In genomic region chr9:99128133-99128406, GRCh38 we compare ENCODE assay signal across 1 cellular context.
TF ChIP-seq lines count a peak whose summit lies in the region.

No MANE protein-coding gene starts in this region.

TF ChIP-seq in SK-N-SH treated with all-trans-retinoic acid at 6 μM for 48 hours, 23 proteins besides CTCF, POLR2A, EP300 and RAD21 (continued from another document):
- TF ChIP-seq PATZ1 (CRISPR knock-in tag; IDR thresholded peaks at IDR 0.05; ENCODE audit: borderline replicate concordance) = no peak
- TF ChIP-seq SNAI2 (CRISPR knock-in tag; IDR thresholded peaks at IDR 0.05) = no peak
- no peak for TF ChIP-seq ZNF8 (CRISPR knock-in tag; IDR thresholded peaks at IDR 0.05)
- TF ChIP-seq ESRRG (CRISPR knock-in tag; IDR thresholded peaks at IDR 0.05) = no peak
- no peak for TF ChIP-seq ARNTL (CRISPR knock-in tag; IDR thresholded peaks at IDR 0.05; ENCODE audit: borderline replicate concordance, low read depth)
- TF ChIP-seq ZC3H10 (CRISPR knock-in tag; IDR thresholded peaks at IDR 0.05) = no peak
- no peak for TF ChIP-seq ZNF565 (CRISPR knock-in tag; conservative IDR thresholded peaks at IDR 0.05; ENCODE audit: low read depth)
